In the genomic region with DNA sequence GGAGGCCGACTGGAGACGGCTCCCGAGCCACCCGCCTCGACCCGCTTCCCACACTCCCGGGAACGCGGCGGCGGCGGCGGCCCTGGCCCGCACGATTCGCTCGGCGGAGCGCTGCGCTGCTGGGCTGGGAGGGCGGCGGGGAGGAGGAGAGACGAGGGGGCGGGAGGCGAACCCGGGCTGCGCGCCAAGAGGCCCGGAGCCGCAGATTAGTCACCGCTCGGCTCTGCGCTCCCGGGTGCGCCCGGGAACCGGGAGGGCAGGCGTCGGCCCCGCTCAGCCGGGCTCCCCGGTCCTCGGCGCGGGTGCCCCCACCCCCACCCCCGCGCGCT, we compare ENCODE assay signal across 8 cellular contexts. TPM values are rescaled to one million over a fixed set of nuclear protein-coding genes. Genes with fewer than 3 reads are reported as not detected.
DNase-seq lines count a peak whose midpoint lies in the region; ATAC-seq and TF ChIP-seq lines count a peak whose summit lies in the region.

No MANE protein-coding gene starts in this region.

- no peak overlapping the region for H3K14ac ChIP-seq in trophoblast cell (ENCODE audit: low read length)

- intact Hi-C loops in adrenal gland (cut with DNase I) (loop anchor here in 1 of 2 donors (5.0 kb wide), 1 partner anchor 43 kb away; no protein-coding TSS in a partner anchor), heart right ventricle (cut with DNase I) (loop anchor here in 9 of 10 donors (5.0 to 10.0 kb wide), 9 partner anchors 38 to 294 kb away; no protein-coding TSS in a partner anchor)

- no peak overlapping the region for H3K4ac ChIP-seq in trophoblast cell (ENCODE audit: low read depth, low read length)

- H2BK5ac ChIP-seq in trophoblast cell (ENCODE audit: low read depth, low read length, poor library complexity) = peak overlapping the region; percentile 51

- no peak overlapping the region for H2AFZ ChIP-seq in trophoblast cell (ENCODE audit: insufficient read depth, low read length, poor library complexity)

- H3K27ac ChIP-seq in SJSA1 = peak overlapping the region; percentile 84
- H3K27ac ChIP-seq in adrenal gland = peak overlapping the region; percentile 69 to 97 (median 89)
- peak overlapping the region; percentile 84 to 96 (median 93) for H3K27ac ChIP-seq in heart right ventricle
- H3K27ac ChIP-seq in trophoblast cell (ENCODE audit: low read depth, low read length) = no peak overlapping the region

- H3K9me3 ChIP-seq in BE2C = no peaks in the 10 kb centered on the region
- no peaks in the 10 kb centered on the region for H3K9me3 ChIP-seq in SJSA1 (replicated peaks)
- H3K9me3 ChIP-seq in adrenal gland (replicated peaks in 1 of 3) = no peaks in the 10 kb centered on the region
- H3K9me3 ChIP-seq in heart right ventricle = peaks cover 0 to 6% (median 0%) of the 10 kb centered on the region in 11 donors
- no peaks in the 10 kb centered on the region for H3K9me3 ChIP-seq in trophoblast cell (ENCODE audit: insufficient read depth, low read depth, low read length)

- no peak overlapping the region for H3K9ac ChIP-seq in trophoblast cell (ENCODE audit: low read length)

- no peak overlapping the region for H2BK120ac ChIP-seq in trophoblast cell (ENCODE audit: insufficient read depth, low read length, poor library complexity)

- no peak overlapping the region for H4K8ac ChIP-seq in trophoblast cell (ENCODE audit: low read depth, low read length)

- H3K27me3 ChIP-seq in BE2C (no peaks in the 10 kb centered on the region), SJSA1 (replicated peaks) (no peaks in the 10 kb centered on the region), adrenal gland (peaks cover 43% of the 10 kb centered on the region), heart right ventricle (peaks cover 0 to 73% (median 0%) of the 10 kb centered on the region in 7 donors), trophoblast cell (ENCODE audit: insufficient read depth, low read length) (peaks cover 18% of the 10 kb centered on the region)

- peaks cover 7% of the 10 kb centered on the region for H3K79me1 ChIP-seq in trophoblast cell (ENCODE audit: low read length)

- H3K23ac ChIP-seq in trophoblast cell (ENCODE audit: low read length) = no peak overlapping the region

- no peaks in the 10 kb centered on the region for H3K4me1 ChIP-seq in BE2C
- H3K4me1 ChIP-seq in SJSA1 (replicated peaks) = peaks cover 40% of the 10 kb centered on the region
- H3K4me1 ChIP-seq in adrenal gland (replicated peaks in 1 of 2) = peaks cover 30 to 51% of the 10 kb centered on the region in 2 donors
- H3K4me1 ChIP-seq in heart right ventricle = peaks cover 2 to 44% (median 34%) of the 10 kb centered on the region in 9 donors
- H3K4me1 ChIP-seq in trophoblast cell (ENCODE audit: control insufficient read depth in 1 of 2, insufficient read depth in 2 of 2, low read length in 2 of 2) = peaks cover 17 to 38% of the 10 kb centered on the region in 2 experiments

- peak; percentile 82 for DNase-seq in BE2C
- DNase-seq in HFF-Myc (ENCODE audit: extremely low read depth, low read depth) = no peak
- DNase-seq in SJSA1 (ENCODE audit: low read depth in 1 of 2, low spot score in 2 of 2) = peak; percentile 77 to 78
- peak; percentile 77 to 86 (median 85) for DNase-seq in adrenal gland
- peak; percentile 74 to 84 for DNase-seq in heart right ventricle
- peak in 1 of 2 donors; percentile 65 for DNase-seq in trophoblast cell

- TF ChIP-seq CTCF in BE2C (IDR thresholded peaks at IDR 0.05; ENCODE audit: low read depth, low read length) = no peak
- TF ChIP-seq CTCF in HFF-Myc (IDR thresholded peaks at IDR 0.05; ENCODE audit: low read depth, low read length, missing control alignments) = no peak
- TF ChIP-seq CTCF in adrenal gland (IDR thresholded peaks at IDR 0.05) = no peak
- TF ChIP-seq CTCF in heart right ventricle (IDR thresholded peaks at IDR 0.05) = no peak

- H3K36me3 ChIP-seq in BE2C (no peaks in the 10 kb centered on the region), SJSA1 (no peaks in the 10 kb centered on the region), adrenal gland (replicated peaks in 1 of 2) (no peaks in the 10 kb centered on the region), heart right ventricle (no peaks in the 10 kb centered on the region), trophoblast cell (ENCODE audit: control insufficient read depth in 1 of 2, insufficient read depth in 2 of 2, low read length in 2 of 2) (no peaks in the 10 kb centered on the region)

- H3K4me3 ChIP-seq in BE2C (ENCODE audit: low read depth, low read length) (peak overlapping the region; percentile 51), HFF-Myc (replicated peaks; ENCODE audit: low read depth, low read length) (peak overlapping the region; percentile 35), SJSA1 (peak overlapping the region; percentile 74), adrenal gland (peak overlapping the region in 2 of 4 donors; percentile 36 to 68), heart right ventricle (peak overlapping the region; percentile 28 to 75 (median 59)), trophoblast cell (ENCODE audit: low read depth, low read length) (no peak overlapping the region)

- H2AK5ac ChIP-seq in trophoblast cell (ENCODE audit: low read length) = no peak overlapping the region

- H4K12ac ChIP-seq in trophoblast cell (ENCODE audit: low read depth, low read length) = no peak overlapping the region

- H4K91ac ChIP-seq in trophoblast cell (ENCODE audit: low read depth, low read length) = no peak overlapping the region

- peak; percentile 43 to 77 for TF ChIP-seq POLR2A in adrenal gland (IDR thresholded peaks at IDR 0.05)

- no peak overlapping the region for H3K18ac ChIP-seq in trophoblast cell (ENCODE audit: low read length)

- H2BK12ac ChIP-seq in trophoblast cell (ENCODE audit: low read length) = no peak overlapping the region

- ATAC-seq in heart right ventricle (peak; percentile 60 to 82 (median 68)), HG03196 (IDR thresholded peaks at IDR 0.05; ENCODE audit: unreplicated experiment) (no peak), GM21786 (IDR thresholded peaks at IDR 0.05; ENCODE audit: unreplicated experiment) (no peak)

- WGBS in adrenal gland, 4 donors = 0 to 5% methylated on average over 36 to 45 of the region's 48 CpGs; no CpG with 5 or more reads in 2 of the 4 donors
- WGBS in heart right ventricle, 2 donors = 0% methylated on average over 14 to 41 of the region's 48 CpGs
- WGBS in trophoblast cell (ENCODE audit: extremely low coverage, insufficient coverage, insufficient read length) = no CpG with 5 or more reads among the region's 48 CpGs

- peak overlapping the region; percentile 89 for H3K4me2 ChIP-seq in trophoblast cell (ENCODE audit: low read length)

- H3K79me2 ChIP-seq in trophoblast cell (ENCODE audit: control insufficient read depth, insufficient read depth, low read length, poor library complexity) = no peaks in the 10 kb centered on the region

RNA-seq across cellular contexts. Expression of a gene that starts 11.2 kb away (rescaled TPM):
- 61.8 TPM for polyA plus RNA-seq in BE2C (2012; ENCODE audit: insufficient read depth, insufficient read length, low read depth)
- 26.9 and 37.2 TPM in 2 replicates for total RNA-seq in SJSA1 (2014; rRNA removed; shearing (Covaris generic))
- total RNA-seq in adrenal gland = 10 to 100 TPM; 21.7 to 42.9 (median 30.6) TPM
- 10 to 100 TPM; 13.7 to 16.0 (median 14.0) TPM for polyA plus RNA-seq in adrenal gland
- 10 to 100 TPM; 12.4 to 27.2 (median 19.9) TPM for total RNA-seq in heart right ventricle
- 10 to 100 TPM in 1 of 2 donors, 1 to 10 TPM in 1; 9.1 to 10.5 TPM for polyA plus RNA-seq in heart right ventricle
- polyA plus RNA-seq in trophoblast cell (2013) = 5.9 and 6.1 TPM in 2 replicates

Comparison
In these comparisons a context has a peak if more than half of its experiments do, and no peak if none do; other contexts are left out.
1. ATAC-seq: peak in heart right ventricle (8 of 8); none in HG03196 (single experiment) and GM21786 (single experiment).